Comparison of ENCODE assay signal across 1 cellular context in the genomic region with DNA sequence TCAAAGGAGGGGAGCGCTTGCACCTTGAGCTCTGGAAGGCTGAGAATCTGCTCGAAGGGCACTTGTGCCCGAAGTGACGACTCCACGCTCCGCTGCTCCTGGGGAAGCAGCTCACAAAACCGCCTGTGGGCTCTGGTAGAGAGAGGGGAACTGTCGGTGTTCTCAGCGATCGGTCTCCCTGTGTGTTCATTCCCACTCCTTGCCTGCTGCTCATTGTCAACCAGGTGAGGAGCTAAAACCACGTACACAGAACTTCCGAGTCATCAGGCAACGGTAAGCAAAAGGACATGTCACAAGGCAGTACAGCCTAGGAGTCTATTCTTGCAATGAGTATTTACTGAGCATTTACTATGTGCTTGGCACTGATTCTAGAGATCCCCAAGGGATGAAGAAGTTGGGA.
TF ChIP-seq lines count a peak whose summit lies in the region.

No MANE protein-coding gene starts in this region.

TF ChIP-seq in A549, 52 proteins besides CTCF, POLR2A, EP300 and RAD21 (continued from another document):
- TF ChIP-seq GATA3 (IDR thresholded peaks at IDR 0.05; ENCODE audit: borderline replicate concordance), result no peak
